ENCODE assay signal across 9 cellular contexts in genomic region chr1:183877321-183877720, GRCh38.
DNase-seq lines count a peak whose midpoint lies in the region; ATAC-seq and TF ChIP-seq lines count a peak whose summit lies in the region.
"Had no signal": no experiment of that assay in that cellular context is flagged by ENCODE, and none has a peak within 500 bp of the region (broad histone marks: within the 10 kb centered on the region; RNA-seq: fewer than 3 reads in every experiment).

No MANE protein-coding gene starts in this region.

- H3K27ac ChIP-seq in adrenal gland (peak overlapping the region; percentile 32 to 87 (median 77)), upper lobe of left lung (peak overlapping the region; percentile 73 to 85 (median 80))

- H3K4me3 ChIP-seq in adrenal gland (peak overlapping the region in 1 of 4 donors; percentile 6), fibroblast of pulmonary artery (replicated peaks; ENCODE audit: low read depth, low read length) (peak overlapping the region; percentile 5), upper lobe of left lung (peak overlapping the region in 2 of 4 donors; percentile 7 to 16)

- DNase-seq in adrenal gland (peak; percentile 84 to 92 (median 90)), fibroblast of pulmonary artery (ENCODE audit: low read depth) (peak; percentile 89), nephron progenitor cell (no peak), upper lobe of left lung (peak in 1 of 2 donors; percentile 86), NCI-H1436 (lab: John Stamatoyannopoulos, UW) (no peak)
- DNase-seq: Karpas-422 had no signal

- peak in 1 of 2 donors; percentile 34 for TF ChIP-seq POLR2A in adrenal gland (IDR thresholded peaks at IDR 0.05)
- no peak for TF ChIP-seq POLR2A in upper lobe of left lung (IDR thresholded peaks at IDR 0.05)

- H3K36me3 ChIP-seq in adrenal gland (replicated peaks in 1 of 2): no peaks in the 10 kb centered on the region
- no peaks in the 10 kb centered on the region for H3K36me3 ChIP-seq in upper lobe of left lung

- H3K27ac Mint-ChIP-seq in nephron progenitor cell: peak overlapping the region; percentile 82

- peaks cover 42 to 90% of the 10 kb centered on the region in 2 donors for H3K4me1 ChIP-seq in adrenal gland (replicated peaks in 1 of 2)
- peaks cover 68 to 78% (median 73%) of the 10 kb centered on the region in 4 donors for H3K4me1 ChIP-seq in upper lobe of left lung

- ATAC-seq in upper lobe of left lung (ENCODE audit: low FRiP score in 2 of 2) (peak in 1 of 2 donors; percentile 59), GM21576 (IDR thresholded peaks at IDR 0.05; ENCODE audit: unreplicated experiment) (no peak), GM18858 (IDR thresholded peaks at IDR 0.05; ENCODE audit: unreplicated experiment) (no peak), GM18909 (IDR thresholded peaks at IDR 0.05; ENCODE audit: poor library complexity, unreplicated experiment) (no peak)

- intact Hi-C loops in adrenal gland (cut with DNase I): no loop called here

- H3K4me1 Mint-ChIP-seq in nephron progenitor cell: peaks cover 72% of the 10 kb centered on the region

- H3K4me3 Mint-ChIP-seq in nephron progenitor cell: no peak overlapping the region

- peaks cover 2% of the 10 kb centered on the region for H3K27me3 Mint-ChIP-seq in nephron progenitor cell (ENCODE audit: low read depth, poor library complexity)

- TF ChIP-seq EP300 in upper lobe of left lung (IDR thresholded peaks at IDR 0.05): no peak

- H3K9me3 ChIP-seq in adrenal gland (replicated peaks in 1 of 3) (no peaks in the 10 kb centered on the region), upper lobe of left lung (no peaks in the 10 kb centered on the region)

- peaks cover 21% of the 10 kb centered on the region for H3K36me3 Mint-ChIP-seq in nephron progenitor cell (ENCODE audit: low read depth)

- H3K27me3 ChIP-seq in adrenal gland (no peaks in the 10 kb centered on the region), upper lobe of left lung (no peaks in the 10 kb centered on the region)

- 10 to 24% (median 16%) methylated on average over 8 of the region's 8 CpGs for WGBS in adrenal gland, 4 donors
- 24 to 27% methylated on average over 8 of the region's 8 CpGs for WGBS in upper lobe of left lung, 2 donors

- TF ChIP-seq CTCF in adrenal gland (IDR thresholded peaks at IDR 0.05) (no peak), fibroblast of pulmonary artery (IDR thresholded peaks at IDR 0.05; ENCODE audit: low read length, missing control alignments) (no peak), nephron progenitor cell (IDR thresholded peaks at IDR 0.05) (no peak), upper lobe of left lung (IDR thresholded peaks at IDR 0.05) (no peak)

- H3K9me3 Mint-ChIP-seq in nephron progenitor cell: no peaks in the 10 kb centered on the region

Comparison
In these comparisons a context has a peak if more than half of its experiments do, and no peak if none do; other contexts are left out.
1. DNase-seq: peak in adrenal gland (7 of 7) and fibroblast of pulmonary artery (single experiment); none in nephron progenitor cell (single experiment) and NCI-H1436 (single experiment).